In genomic region chrX:50988649-50989048, GRCh38 we compare ENCODE assay signal across 1 cellular context.
TF ChIP-seq lines count a peak whose summit lies in the region.

No MANE protein-coding gene starts in this region.

TF ChIP-seq in HepG2, 621 proteins besides CTCF, POLR2A, EP300 and RAD21 (continued from another document):
- no peak for TF ChIP-seq ZBTB39 (CRISPR knock-in tag; IDR thresholded peaks at IDR 0.05)
- no peak for TF ChIP-seq SMC3 (IDR thresholded peaks at IDR 0.05; ENCODE audit: low read length)
- TF ChIP-seq CENPX (CRISPR knock-in tag; IDR thresholded peaks at IDR 0.05), result no peak
- TF ChIP-seq TAF1 (CRISPR knock-in tag; IDR thresholded peaks at IDR 0.05), result no peak
- no peak for TF ChIP-seq KLF15 (CRISPR knock-in tag; IDR thresholded peaks at IDR 0.05; ENCODE audit: borderline replicate concordance)
TF ChIP-seq in HepG2: peak in this region for 0.
